10 cellular contexts compared by ENCODE assay signal in the genomic region with DNA sequence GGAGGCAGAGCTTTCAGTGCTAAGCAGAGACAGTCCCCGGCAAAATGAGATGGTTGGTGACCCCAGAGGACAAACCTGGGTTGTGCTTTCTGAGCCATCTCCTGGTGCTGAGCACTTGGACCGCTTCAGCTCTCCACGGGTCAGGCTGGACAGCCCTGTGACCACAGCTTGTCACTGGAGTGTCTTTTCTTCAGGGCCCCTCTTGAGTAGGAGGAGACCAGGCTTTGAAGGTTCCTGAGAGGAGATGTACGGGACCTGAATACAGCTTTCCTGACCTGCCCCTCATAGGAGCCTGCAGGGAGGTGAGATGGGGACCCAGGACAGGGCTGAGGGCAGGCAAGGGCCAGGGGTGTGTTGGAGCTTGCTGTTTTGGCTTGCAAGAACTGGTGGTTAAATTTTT. TPM values are rescaled to one million over a fixed set of nuclear protein-coding genes. Genes with fewer than 3 reads are reported as not detected.
A peak's percentile ranks its signal among the peaks of the same experiment; 100 is the strongest.
DNase-seq lines count a peak whose midpoint lies in the region; ATAC-seq and TF ChIP-seq lines count a peak whose summit lies in the region.
"Had no signal": no experiment of that assay in that cellular context is flagged by ENCODE, and none has a peak within 500 bp of the region (broad histone marks: within the 10 kb centered on the region; RNA-seq: fewer than 3 reads in every experiment).

No MANE protein-coding gene starts in this region.

- POLR2A ChIA-PET in PC-9 (lab: Charles Lee; ENCODE audit: unreplicated experiment) = no interaction called here

- no peaks in the 10 kb centered on the region for H3K27me3 ChIP-seq in PC-9 (ENCODE audit: insufficient read depth, low read depth)
- no peaks in the 10 kb centered on the region for H3K27me3 ChIP-seq in colonic mucosa
- H3K27me3 ChIP-seq in WERI-Rb-1 (ENCODE audit: insufficient read depth, low read depth, severe bottlenecking) = no peaks in the 10 kb centered on the region

- no peaks in the 10 kb centered on the region for H3K9me3 ChIP-seq in PC-9 (ENCODE audit: insufficient read depth, low read depth)
- H3K9me3 ChIP-seq in colonic mucosa = no peaks in the 10 kb centered on the region
- no peaks in the 10 kb centered on the region for H3K9me3 ChIP-seq in WERI-Rb-1 (ENCODE audit: severe bottlenecking)

- peaks cover 44% of the 10 kb centered on the region for H3K4me1 Mint-ChIP-seq in activated naive CD4-positive, alpha-beta T cell treated with anti-CD3 and anti-CD28 coated beads for 36 hours (ENCODE audit: low read depth)
- H3K4me1 Mint-ChIP-seq in stimulated activated naive B cell treated with anti-CD40 and anti-IgM and Interleukin-4, amounts not matched to agents 10 μg/mL and 1 μg/mL and 100 μg/mL, for 72 hours = peaks cover 30 to 53% of the 10 kb centered on the region in 2 donors

- intact Hi-C loops in activated naive CD4-positive, alpha-beta T cell treated with anti-CD3 and anti-CD28 coated beads for 36 hours (cut with micrococcal nuclease) = no loop called here
- intact Hi-C loops in PC-9 (cut with micrococcal nuclease; ENCODE audit: unreplicated experiment) (no loop called here), colonic mucosa (cut with DNase I) (no loop called here)

- no peaks in the 10 kb centered on the region for H4K20me1 ChIP-seq in PC-9 (ENCODE audit: insufficient read depth)

- H3K9me2 ChIP-seq in PC-9 (ENCODE audit: insufficient read depth) = no peaks in the 10 kb centered on the region

- no peak overlapping the region for H3K4me3 Mint-ChIP-seq in activated naive CD4-positive, alpha-beta T cell treated with anti-CD3 and anti-CD28 coated beads for 36 hours
- peak overlapping the region in 1 of 2 donors; percentile 49 for H3K4me3 Mint-ChIP-seq in stimulated activated naive B cell treated with anti-CD40 and anti-IgM and Interleukin-4, amounts not matched to agents 10 μg/mL and 1 μg/mL and 100 μg/mL, for 72 hours
- H3K4me3 Mint-ChIP-seq: type B pancreatic cell had no signal

- no peaks in the 10 kb centered on the region for H3K27me3 Mint-ChIP-seq in activated naive CD4-positive, alpha-beta T cell treated with anti-CD3 and anti-CD28 coated beads for 36 hours (ENCODE audit: low read depth)
- peaks cover 3 to 13% of the 10 kb centered on the region in 2 donors for H3K27me3 Mint-ChIP-seq in stimulated activated naive B cell treated with anti-CD40 and anti-IgM and Interleukin-4, amounts not matched to agents 10 μg/mL and 1 μg/mL and 100 μg/mL, for 72 hours
- H3K27me3 Mint-ChIP-seq: type B pancreatic cell had no signal

- H3K27ac Mint-ChIP-seq in activated naive CD4-positive, alpha-beta T cell treated with anti-CD3 and anti-CD28 coated beads for 36 hours = peak overlapping the region; percentile 86
- peak overlapping the region; percentile 89 for H3K27ac Mint-ChIP-seq in stimulated activated naive B cell treated with anti-CD40 and anti-IgM and Interleukin-4, amounts not matched to agents 10 μg/mL and 1 μg/mL and 100 μg/mL, for 72 hours
- H3K27ac Mint-ChIP-seq: type B pancreatic cell had no signal

- CTCF ChIA-PET in activated naive CD4-positive, alpha-beta T cell treated with anti-CD3 and anti-CD28 coated beads for 36 hours (lab: Charles Lee) = interaction anchor here (0.7 to 6.9 kb wide), 8 partner anchors 10 to 94 kb away, joined by 3 to 106 read pairs (median 13); partner anchors contain the start of gene ADGRG1
- CTCF ChIA-PET in PC-9 (lab: Charles Lee) = no interaction called here

- peaks cover 30% of the 10 kb centered on the region for H3K4me1 ChIP-seq in PC-9 (replicated peaks; ENCODE audit: insufficient read depth)
- peaks cover 8% of the 10 kb centered on the region for H3K4me1 ChIP-seq in colonic mucosa

- no TSS peak for BruUV-seq in PC-9 (replicated peaks; lab: Mats Ljungman, UMichigan)

- peak overlapping the region; percentile 43 for H3K4me2 ChIP-seq in PC-9

- no peaks in the 10 kb centered on the region for H3K79me2 ChIP-seq in PC-9 (ENCODE audit: low read depth)

- H3F3A ChIP-seq in PC-9 (ENCODE audit: insufficient read depth, low read depth) = peaks cover 14% of the 10 kb centered on the region; the same call in 1 of the 2 replicates

- no peak overlapping the region for H3K27ac ChIP-seq in PC-9
- H3K27ac ChIP-seq in colonic mucosa = no peak overlapping the region
- H3K27ac ChIP-seq in WERI-Rb-1 = no peak overlapping the region

- H2AFZ ChIP-seq in PC-9 = no peak overlapping the region

- no peaks in the 10 kb centered on the region for H3K36me3 Mint-ChIP-seq in activated naive CD4-positive, alpha-beta T cell treated with anti-CD3 and anti-CD28 coated beads for 36 hours (ENCODE audit: low read depth)
- no peaks in the 10 kb centered on the region for H3K36me3 Mint-ChIP-seq in stimulated activated naive B cell treated with anti-CD40 and anti-IgM and Interleukin-4, amounts not matched to agents 10 μg/mL and 1 μg/mL and 100 μg/mL, for 72 hours
- H3K36me3 Mint-ChIP-seq: type B pancreatic cell had no signal

- H3K4me3 ChIP-seq in PC-9 (no peak overlapping the region), colonic mucosa (no peak overlapping the region), WERI-Rb-1 (ENCODE audit: low read depth, low read length) (no peak overlapping the region)

- no peak for ATAC-seq in stimulated activated naive B cell treated with anti-CD40 and anti-IgM and Interleukin-4, amounts not matched to agents 10 μg/mL and 1 μg/mL and 100 μg/mL, for 72 hours (replicated peaks)
- ATAC-seq in HG03045 (IDR thresholded peaks at IDR 0.05; ENCODE audit: unreplicated experiment) (no peak), HG03135 (IDR thresholded peaks at IDR 0.05; ENCODE audit: unreplicated experiment) (no peak)

- H3K9me3 Mint-ChIP-seq in activated naive CD4-positive, alpha-beta T cell treated with anti-CD3 and anti-CD28 coated beads for 36 hours = no peaks in the 10 kb centered on the region
- H3K9me3 Mint-ChIP-seq in stimulated activated naive B cell treated with anti-CD40 and anti-IgM and Interleukin-4, amounts not matched to agents 10 μg/mL and 1 μg/mL and 100 μg/mL, for 72 hours = no peaks in the 10 kb centered on the region
- H3K9me3 Mint-ChIP-seq: type B pancreatic cell had no signal

- peak; percentile 4 for DNase-seq in activated naive CD4-positive, alpha-beta T cell treated with anti-CD3 and anti-CD28 coated beads for 36 hours
- no peak for DNase-seq in activated naive CD4-positive, alpha-beta T cell (lab: John Stamatoyannopoulos, UW)
- no peak for DNase-seq in PC-9
- DNase-seq in colonic mucosa = peak; percentile 13
- no peak for DNase-seq in stimulated activated naive B cell treated with anti-CD40 and anti-IgM and Interleukin-4, amounts not matched to agents 10 μg/mL and 1 μg/mL and 100 μg/mL, for 72 hours
- no peak for DNase-seq in WERI-Rb-1
- DNase-seq: SHP77 had no signal

- TF ChIP-seq CTCF in PC-9 (conservative IDR thresholded peaks at IDR 0.05) (no peak), colonic mucosa (IDR thresholded peaks at IDR 0.05) (no peak), WERI-Rb-1 (IDR thresholded peaks at IDR 0.05; ENCODE audit: low read depth, low read length) (no peak)

- H3K36me3 ChIP-seq in PC-9 (ENCODE audit: low read depth) (no peaks in the 10 kb centered on the region), colonic mucosa (no peaks in the 10 kb centered on the region), WERI-Rb-1 (no peaks in the 10 kb centered on the region)

- H3K9ac ChIP-seq in colonic mucosa (ENCODE audit: low read depth in 2 of 2, low read length in 2 of 2) = no peak overlapping the region

RNA-seq across cellular contexts. Expression of gene ADGRG1, which starts 17.8 kb away (rescaled TPM):
- 1 to 10 TPM in 1 of 2 experiments, under 1 TPM in 1; 0.93 to 1.0 TPM for total RNA-seq in activated naive CD4-positive, alpha-beta T cell treated with anti-CD3 and anti-CD28 coated beads for 36 hours
- total RNA-seq in PC-9 (2021) (105 and 131 TPM in 2 replicates), colonic mucosa (100 to 1,000 TPM in 1 of 2 donors, 10 to 100 TPM in 1; 68.9 to 126 TPM)

RNA-seq across cellular contexts. Expression of gene ADGRG3, which starts 57.5 kb away (rescaled TPM):
- total RNA-seq in activated naive CD4-positive, alpha-beta T cell treated with anti-CD3 and anti-CD28 coated beads for 36 hours = under 1 TPM in 1 of 2 experiments, not detected in 1; 0.14 TPM
- total RNA-seq in PC-9 (2021) (0.25 TPM in 1 of 2 replicates, not detected in the other), colonic mucosa (under 1 TPM; 0.27 to 0.82 TPM)

Comparison
In these comparisons a context has a peak if more than half of its experiments do, and no peak if none do; other contexts are left out.
1. DNase-seq: peak in activated naive CD4-positive, alpha-beta T cell treated with anti-CD3 and anti-CD28 coated beads for 36 hours (single experiment) and colonic mucosa (single experiment); none in activated naive CD4-positive, alpha-beta T cell (0 of 4), PC-9 (0 of 2), stimulated activated naive B cell treated with anti-CD40 and anti-IgM and Interleukin-4, amounts not matched to agents 10 μg/mL and 1 μg/mL and 100 μg/mL, for 72 hours (single experiment) and WERI-Rb-1 (single experiment).
2. RNA of gene ADGRG1, which starts 17.8 kb away (total RNA-seq): 105 to 131 TPM in PC-9 and 68.9 to 126 TPM in colonic mucosa; 0.93 to 1.0 TPM in activated naive CD4-positive, alpha-beta T cell treated with anti-CD3 and anti-CD28 coated beads for 36 hours; every median in the first group is over 10 times any median in the second.